ENCODE assay signal across 9 cellular contexts in genomic region chr20:62977613-62978558, GRCh38. TPM values are rescaled to one million over a fixed set of nuclear protein-coding genes. Genes with fewer than 3 reads are reported as not detected.
DNase-seq lines count a peak whose midpoint lies in the region; ATAC-seq lines count a peak whose summit lies in the region.
"Had no signal": no experiment of that assay in that cellular context is flagged by ENCODE, and none has a peak within 500 bp of the region (broad histone marks: within the 10 kb centered on the region; RNA-seq: fewer than 3 reads in every experiment).

No MANE protein-coding gene starts in this region.

- intact Hi-C loops in posterior cingulate gyrus (cut with DNase I): no loop called here

- no peaks in the 10 kb centered on the region for H3K9me3 Mint-ChIP-seq in activated naive CD4-positive, alpha-beta T cell treated with anti-CD3 and anti-CD28 coated beads, Interleukin-2, amount 50 U/mL, for 72 hours

- DNase-seq in NCI-H2081 (lab: John Stamatoyannopoulos, UW) (peak; percentile 33 to 35), NCI-H2081 treated with DMSO at 0.1 percent for 48 hours (lab: John Stamatoyannopoulos, UW) (no peak), SW 1271 (lab: John Stamatoyannopoulos, UW) (peak; percentile 21 to 33), posterior cingulate gyrus (no peak), pons (ENCODE audit: low spot score) (no peak)
- DNase-seq in activated naive CD4-positive, alpha-beta T cell treated with anti-CD3 and anti-CD28 coated beads, Interleukin-2, amount 50 U/mL, for 72 hours (ENCODE audit: low spot score in 2 of 2): peak in 1 of 2 donors; percentile 60
- DNase-seq in stimulated activated CD8-positive, alpha-beta memory T cell treated with anti-CD3 and anti-CD28 coated beads, Interleukin-7, amount 100 ng/mL, for 1 hour (ENCODE audit: low read depth in 2 of 2): peak; percentile 43 to 64

- peak; percentile 48 for ATAC-seq in HG03139 (IDR thresholded peaks at IDR 0.05; ENCODE audit: unreplicated experiment)
- peak; percentile 70 to 80 for ATAC-seq in activated naive CD4-positive, alpha-beta T cell treated with anti-CD3 and anti-CD28 coated beads, Interleukin-2, amount 50 U/mL, for 72 hours

- no peak overlapping the region for H3K27ac Mint-ChIP-seq in activated naive CD4-positive, alpha-beta T cell treated with anti-CD3 and anti-CD28 coated beads, Interleukin-2, amount 50 U/mL, for 72 hours

- no peaks in the 10 kb centered on the region for H3K36me3 Mint-ChIP-seq in activated naive CD4-positive, alpha-beta T cell treated with anti-CD3 and anti-CD28 coated beads, Interleukin-2, amount 50 U/mL, for 72 hours

RNA-seq across cellular contexts. Expression of gene SLC17A9, which starts 25.4 kb away (rescaled TPM):
- total RNA-seq in activated naive CD4-positive, alpha-beta T cell treated with anti-CD3 and anti-CD28 coated beads, Interleukin-2, amount 50 U/mL, for 72 hours: 10 to 100 TPM; 17.5 to 22.0 TPM

RNA-seq across cellular contexts. Expression of gene BHLHE23, which starts 28.9 kb away (rescaled TPM):
- total RNA-seq in activated naive CD4-positive, alpha-beta T cell treated with anti-CD3 and anti-CD28 coated beads, Interleukin-2, amount 50 U/mL, for 72 hours: not detected
- total RNA-seq: pulmonary artery endothelial cell had no signal

RNA-seq across cellular contexts. Expression of gene GID8, which starts 39.9 kb away (rescaled TPM):
- total RNA-seq in activated naive CD4-positive, alpha-beta T cell treated with anti-CD3 and anti-CD28 coated beads, Interleukin-2, amount 50 U/mL, for 72 hours: 10 to 100 TPM; 39.7 to 47.3 TPM

RNA-seq across cellular contexts. Expression of gene DIDO1, which starts 51.6 kb away (rescaled TPM):
- total RNA-seq in activated naive CD4-positive, alpha-beta T cell treated with anti-CD3 and anti-CD28 coated beads, Interleukin-2, amount 50 U/mL, for 72 hours: 10 to 100 TPM; 40.1 to 52.7 TPM

Comparison
In these comparisons a context has a peak if more than half of its experiments do, and no peak if none do; other contexts are left out.
1. DNase-seq: peak in NCI-H2081 (2 of 2), SW 1271 (2 of 2) and stimulated activated CD8-positive, alpha-beta memory T cell treated with anti-CD3 and anti-CD28 coated beads, Interleukin-7, amount 100 ng/mL, for 1 hour (2 of 2); none in NCI-H2081 treated with DMSO at 0.1 percent for 48 hours (single experiment), posterior cingulate gyrus (0 of 10) and pons (single experiment).